In the genomic region with DNA sequence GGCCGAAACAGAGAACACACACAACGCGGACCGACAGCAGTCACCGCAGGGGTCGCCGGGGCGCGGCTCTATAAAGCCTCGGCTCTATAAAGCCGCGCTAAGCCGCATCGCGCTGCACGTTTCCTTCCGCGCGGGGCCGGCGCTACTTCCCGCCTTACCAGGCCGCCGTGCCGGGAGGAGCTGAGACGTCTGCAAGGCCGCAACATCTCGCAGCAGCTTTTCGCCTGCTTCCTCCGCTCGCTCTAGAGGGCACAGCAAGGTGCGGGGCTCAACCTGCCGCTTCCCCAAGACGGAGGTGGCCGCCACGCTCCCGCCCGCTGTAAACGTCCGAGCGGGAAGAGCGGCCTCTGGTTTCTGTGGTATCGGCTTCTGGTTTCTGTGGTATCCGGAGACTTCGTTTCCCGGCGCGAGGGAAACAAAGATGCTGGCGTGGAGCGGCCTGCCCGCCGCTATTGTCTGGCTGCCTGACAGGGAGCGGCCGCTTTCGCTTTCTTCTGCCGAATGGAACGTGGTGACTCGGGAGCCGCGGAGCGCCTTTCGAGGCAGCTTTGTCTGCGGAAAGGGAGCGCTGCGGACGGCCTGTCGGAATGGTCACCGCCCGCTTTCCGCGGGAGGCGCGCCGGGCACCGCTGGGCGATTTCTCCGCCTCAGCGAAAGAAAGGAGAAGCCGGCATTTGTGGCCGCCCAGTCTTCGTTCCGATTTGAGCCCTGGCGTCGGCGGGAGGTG, we compare ENCODE assay signal across 8 cellular contexts.
DNase-seq lines count a peak whose midpoint lies in the region; ATAC-seq and TF ChIP-seq lines count a peak whose summit lies in the region.

No MANE protein-coding gene starts in this region.

- ATAC-seq in GM18511 (IDR thresholded peaks at IDR 0.05; ENCODE audit: unreplicated experiment), result peak; percentile 81
- ATAC-seq in HG03025 (IDR thresholded peaks at IDR 0.05; ENCODE audit: low FRiP score, unreplicated experiment), result peak; percentile 79
- peak; percentile 94 for ATAC-seq in activated CD8-positive, alpha-beta T cell treated with anti-CD3 and anti-CD28 coated beads, Interleukin-2, amount 10 ng/mL, durations not matched to agents 7 days and 5 days
- ATAC-seq in lung (ENCODE audit: insufficient read depth, low FRiP score), result peak; percentile 93

- TF ChIP-seq CTCF in AG04450 (IDR thresholded peaks at IDR 0.05; ENCODE audit: low read depth, low read length) (0 out of 2 replicates have a peak, but pooled peaks have one; percentile 5), lung (IDR thresholded peaks at IDR 0.05; ENCODE audit: control extremely low read depth, extremely low read depth) (no peak)

- peak overlapping the region; percentile 89 for H3K4me3 Mint-ChIP-seq in activated CD8-positive, alpha-beta T cell treated with anti-CD3 and anti-CD28 coated beads, Interleukin-2, amount 10 ng/mL, durations not matched to agents 7 days and 5 days

- peaks cover 1 to 7% of the 10 kb centered on the region in 2 donors for H3K4me1 ChIP-seq in lung (ENCODE audit: control insufficient read depth in 2 of 2, insufficient read depth in 2 of 2, low read length in 2 of 2)

- peaks cover 6% of the 10 kb centered on the region for H3K36me3 Mint-ChIP-seq in activated CD8-positive, alpha-beta T cell treated with anti-CD3 and anti-CD28 coated beads, Interleukin-2, amount 10 ng/mL, durations not matched to agents 7 days and 5 days (ENCODE audit: low read depth)

- CTCF ChIA-PET in AG04450 (lab: Charles Lee), result interaction anchor here (0.6 to 1.3 kb wide), 3 partner anchors 148 to 551 kb away, joined by 3 to 5 read pairs (median 3); no protein-coding TSS in a partner anchor
- CTCF ChIA-PET in activated CD8-positive, alpha-beta T cell treated with anti-CD3 and anti-CD28 coated beads, Interleukin-2, amount 10 ng/mL, durations not matched to agents 7 days and 5 days (lab: Charles Lee), result interaction anchor here (0.9 to 1.9 kb wide), 10 partner anchors 16 to 553 kb away, joined by 3 to 7 read pairs (median 3); a partner anchor contains a TSS

- 0 to 1% methylated on average over 77 to 85 of the region's 85 CpGs for WGBS in lung, 2 donors

- H3K36me3 ChIP-seq in lung (ENCODE audit: control insufficient read depth in 2 of 2, insufficient read depth in 2 of 2, low read length in 2 of 2), result no peaks in the 10 kb centered on the region

- H3K27me3 ChIP-seq in AG04450 (ENCODE audit: control insufficient read depth, insufficient read depth, low read length) (no peaks in the 10 kb centered on the region), lung (ENCODE audit: control insufficient read depth, insufficient read depth) (no peaks in the 10 kb centered on the region)

- POLR2A ChIA-PET in AG04450 (lab: Yijun Ruan, JAX), result interaction anchor here (0.6 to 2.1 kb wide), 9 partner anchors 9 to 806 kb away, joined by 3 to 13 read pairs (median 5); a partner anchor contains a TSS
- POLR2A ChIA-PET in activated CD8-positive, alpha-beta T cell treated with anti-CD3 and anti-CD28 coated beads, Interleukin-2, amount 10 ng/mL, durations not matched to agents 7 days and 5 days (lab: Charles Lee), result interaction anchor here (0.6 to 2.5 kb wide), 24 partner anchors 10 to 434 kb away, joined by 3 to 17 read pairs (median 4); a partner anchor contains a TSS

- H3K4me3 ChIP-seq in AG04450 (ENCODE audit: low read depth, low read length), result peak overlapping the region; percentile 74
- peak overlapping the region; percentile 81 for H3K4me3 ChIP-seq in lung

- H3K4me1 Mint-ChIP-seq in activated CD8-positive, alpha-beta T cell treated with anti-CD3 and anti-CD28 coated beads, Interleukin-2, amount 10 ng/mL, durations not matched to agents 7 days and 5 days (ENCODE audit: low read depth), result peaks cover 37% of the 10 kb centered on the region

- H3K27ac Mint-ChIP-seq in activated CD8-positive, alpha-beta T cell treated with anti-CD3 and anti-CD28 coated beads, Interleukin-2, amount 10 ng/mL, durations not matched to agents 7 days and 5 days, result peak overlapping the region; percentile 95

- peak overlapping the region; percentile 99 for H3K27ac ChIP-seq in AG04450 (ENCODE audit: low read depth, low read length)
- H3K27ac ChIP-seq in lung (ENCODE audit: low read depth in 1 of 2, low read length in 1 of 2), result peak overlapping the region; percentile 96 to 99

- peaks cover 7% of the 10 kb centered on the region; the same call in 1 of the 2 replicates for H3K9me3 ChIP-seq in AG04450 (ENCODE audit: control insufficient read depth, insufficient read depth, low read length)
- no peaks in the 10 kb centered on the region for H3K9me3 ChIP-seq in lung (ENCODE audit: control insufficient read depth in 2 of 2, insufficient read depth in 1 of 2, low read length in 1 of 2)

- DNase-seq in AG04450 (ENCODE audit: low read depth, low spot score), result peak; percentile 90
- DNase-seq in NCI-H345 (lab: John Stamatoyannopoulos, UW), result peak; percentile 60
- peak; percentile 90 for DNase-seq in activated CD8-positive, alpha-beta T cell treated with anti-CD3 and anti-CD28 coated beads, Interleukin-2, amount 10 ng/mL, durations not matched to agents 7 days and 5 days
- DNase-seq in effector CD4-positive, alpha-beta T cell, result peak; percentile 81
- DNase-seq in lung (ENCODE audit: low spot score), result peak; percentile 92
- DNase-seq in stimulated activated CD4-positive, alpha-beta T cell treated with anti-CD3 and anti-CD28 coated beads, TNF-alpha, amount 100 ng/mL, for 1 hour (ENCODE audit: low read depth in 3 of 3, low spot score in 1 of 3), result peak; percentile 79 to 86 (median 80)

- peaks cover 14% of the 10 kb centered on the region for H3K27me3 Mint-ChIP-seq in activated CD8-positive, alpha-beta T cell treated with anti-CD3 and anti-CD28 coated beads, Interleukin-2, amount 10 ng/mL, durations not matched to agents 7 days and 5 days (ENCODE audit: low read depth)

- no peaks in the 10 kb centered on the region for H3K9me3 Mint-ChIP-seq in activated CD8-positive, alpha-beta T cell treated with anti-CD3 and anti-CD28 coated beads, Interleukin-2, amount 10 ng/mL, durations not matched to agents 7 days and 5 days (ENCODE audit: insufficient read depth)

Comparison
In these comparisons a context has a peak if more than half of its experiments do, and no peak if none do; other contexts are left out.
1. Peak in every context shown above with its lines: DNase-seq, ATAC-seq, H3K4me3 ChIP-seq and H3K27ac ChIP-seq.